Comparison of ENCODE assay signal across 8 cellular contexts in genomic region chr1:211416628-211417323, GRCh38.
DNase-seq lines count a peak whose midpoint lies in the region; ATAC-seq and TF ChIP-seq lines count a peak whose summit lies in the region.
"Not testable (repeated sequence)": the region's sequence is repeated elsewhere in the genome, so short reads cannot be mapped to it uniquely, and the experiment has no call there.

No MANE protein-coding gene starts in this region.

- H3K4me1 ChIP-seq in esophagus (ENCODE audit: control insufficient read depth in 2 of 2, insufficient read depth in 2 of 2, low read length in 1 of 2): not testable (repeated sequence)

- WGBS in esophagus, 2 donors: 17 to 25% methylated on average over 24 to 46 of the region's 46 CpGs

- peaks cover 11% of the 10 kb centered on the region for H3K4me1 Mint-ChIP-seq in CD14-positive monocyte
- H3K4me1 Mint-ChIP-seq in memory B cell: peaks cover 15% of the 10 kb centered on the region

- ATAC-seq in GM21367 (IDR thresholded peaks at IDR 0.05; ENCODE audit: unreplicated experiment) (peak; percentile 54), HG03442 (IDR thresholded peaks at IDR 0.05; ENCODE audit: unreplicated experiment) (peak; percentile 48), memory B cell (ENCODE audit: low read depth) (peak; percentile 66)

- H3K36me3 Mint-ChIP-seq in CD14-positive monocyte, memory B cell: not testable (repeated sequence)

- peak overlapping the region; percentile 53 to 68 for H3K4me3 ChIP-seq in esophagus (ENCODE audit: low read depth in 1 of 2, low read length in 2 of 2)

- H3K9me3 Mint-ChIP-seq in CD14-positive monocyte: peaks cover 0 to 12% (median 6%) of the 10 kb centered on the region in 7 donors
- H3K9me3 Mint-ChIP-seq in memory B cell: not testable (repeated sequence)

- intact Hi-C loops in CD14-positive monocyte (cut with micrococcal nuclease): not testable (repeated sequence)

- not testable (repeated sequence) for DNase-seq in CD14-positive monocyte (ENCODE audit: low spot score)
- peak; percentile 80 for DNase-seq in RKO (ENCODE audit: low spot score)
- DNase-seq in activated T-helper 1 cell treated with Interleukin-2 at 50 U/mL for 16 hours (ENCODE audit: low read depth): peak; percentile 15
- DNase-seq in memory B cell (ENCODE audit: low spot score in 2 of 2): peak; percentile 25 to 47
- peak; percentile 13 to 29 (median 22) for DNase-seq in stimulated activated CD4-positive, alpha-beta T cell treated with anti-CD3 and anti-CD28 coated beads, TNF-alpha, amount 100 ng/mL, for 48 hours (ENCODE audit: low read depth in 3 of 3)

- H3K27me3 Mint-ChIP-seq in CD14-positive monocyte (ENCODE audit: low read depth in 3 of 3): peaks cover 12 to 25% (median 19%) of the 10 kb centered on the region in 3 donors
- not testable (repeated sequence) for H3K27me3 Mint-ChIP-seq in memory B cell

- H3K27ac Mint-ChIP-seq in CD14-positive monocyte: not testable (repeated sequence)
- H3K27ac Mint-ChIP-seq in memory B cell: peak overlapping the region; percentile 78

- not testable (repeated sequence) for H3K27me3 ChIP-seq in esophagus (ENCODE audit: control insufficient read depth in 1 of 2, insufficient read depth in 2 of 2, low read length in 2 of 2)

- TF ChIP-seq CTCF in CD14-positive monocyte (IDR thresholded peaks at IDR 0.05): not testable (repeated sequence)

- peak overlapping the region; percentile 55 to 77 for H3K4me3 Mint-ChIP-seq in CD14-positive monocyte
- H3K4me3 Mint-ChIP-seq in memory B cell: peak overlapping the region; percentile 79

- not testable (repeated sequence) for H3K36me3 ChIP-seq in esophagus (ENCODE audit: control insufficient read depth in 2 of 2, insufficient read depth in 2 of 2, low read length in 1 of 2)

- not testable (repeated sequence) for H3K9me3 ChIP-seq in esophagus (ENCODE audit: control insufficient read depth in 2 of 2, insufficient read depth in 1 of 2, low read depth in 1 of 2, low read length in 1 of 2)

- peak overlapping the region; percentile 45 to 54 for H3K27ac ChIP-seq in esophagus (ENCODE audit: low read depth in 2 of 2, low read length in 1 of 2)
